Comparison of ENCODE assay signal across 14 cellular contexts in the genomic region with DNA sequence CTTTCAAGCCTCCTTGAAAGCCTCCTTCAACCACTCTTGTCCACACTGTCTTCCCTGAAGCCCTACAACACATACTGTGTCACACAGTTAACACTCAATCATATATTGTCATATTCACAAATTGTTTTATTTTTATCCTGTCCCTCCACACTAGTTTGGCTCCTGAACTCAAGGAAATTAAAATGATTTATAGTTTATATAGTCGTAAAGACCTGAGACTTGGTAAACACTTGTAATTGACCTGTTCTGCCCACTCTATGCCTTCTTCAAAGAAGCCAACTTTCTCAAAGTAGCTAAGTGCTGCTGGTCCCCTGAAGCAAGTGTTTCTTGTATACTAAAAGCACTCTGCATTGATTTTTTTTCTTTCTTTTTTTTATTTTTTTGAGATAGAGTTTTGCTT. TPM values are rescaled to one million over a fixed set of nuclear protein-coding genes. Genes with fewer than 3 reads are reported as not detected.
DNase-seq lines count a peak whose midpoint lies in the region; ATAC-seq and TF ChIP-seq lines count a peak whose summit lies in the region.
"Had no signal": no experiment of that assay in that cellular context is flagged by ENCODE, and none has a peak within 500 bp of the region (broad histone marks: within the 10 kb centered on the region; RNA-seq: fewer than 3 reads in every experiment).

No MANE protein-coding gene starts in this region.

- peaks cover 11% of the 10 kb centered on the region for H3F3A ChIP-seq in smooth muscle cell (ENCODE audit: low read depth)

- H3K4me3 ChIP-seq in A673 (ENCODE audit: low read depth, low read length, poor library complexity, severe bottlenecking) (no peak overlapping the region), smooth muscle cell (no peak overlapping the region)
- H3K4me3 ChIP-seq: GM23338 had no signal

- H3K9me3 ChIP-seq in A673 (ENCODE audit: low read depth, low read length, poor library complexity, severe bottlenecking): no peaks in the 10 kb centered on the region
- H3K9me3 ChIP-seq in smooth muscle cell (replicated peaks; ENCODE audit: low read depth): no peaks in the 10 kb centered on the region

- DNase-seq in A673 (ENCODE audit: low spot score) (no peak), DMS79 treated with DMSO at 0.1 percent for 48 hours (lab: John Stamatoyannopoulos, UW) (peak; percentile 40), T-helper 2 cell (no peak), smooth muscle cell (lab: John Stamatoyannopoulos, UW; ENCODE audit: unreplicated experiment) (no peak), NCI-H748 (lab: John Stamatoyannopoulos, UW; ENCODE audit: unreplicated experiment) (no peak), amygdala (lab: John Stamatoyannopoulos, UW) (no peak)
- no peak for DNase-seq in natural killer cell treated with Interleukin-12 subunit alpha and Interleukin-12 subunit beta and Interleukin-15 and Interleukin-18, amount 100 ng/mL, for 72 hours (ENCODE audit: low spot score)
- DNase-seq: NCI-H1048, NCI-H226 had no signal

- H4K20me1 ChIP-seq in smooth muscle cell (ENCODE audit: low read depth): peaks cover 98% of the 10 kb centered on the region

- H3K9me3 Mint-ChIP-seq in natural killer cell treated with Interleukin-12 subunit alpha and Interleukin-12 subunit beta and Interleukin-15 and Interleukin-18, amount 100 ng/mL, for 72 hours: no peaks in the 10 kb centered on the region
- H3K9me3 Mint-ChIP-seq: activated naive CD4-positive, alpha-beta T cell treated with anti-CD3 and anti-CD28 coated beads, Interleukin-2, amount 50 U/mL, for 24 hours; GM23338; nephron; stimulated activated naive CD8-positive, alpha-beta T cell treated with anti-CD3 and anti-CD28 coated beads, Interleukin-15, Interleukin-2, amounts not matched to agents 100 ng/mL and 50 ng/mL, for 24 hours had no signal

- H3K4me1 Mint-ChIP-seq in natural killer cell treated with Interleukin-12 subunit alpha and Interleukin-12 subunit beta and Interleukin-15 and Interleukin-18, amount 100 ng/mL, for 72 hours (ENCODE audit: low read depth in 2 of 2): peaks cover 60 to 75% of the 10 kb centered on the region in 2 donors

- H3K4me1 ChIP-seq in A673 (ENCODE audit: insufficient read depth, low read length, poor library complexity, severe bottlenecking) (peaks cover 14% of the 10 kb centered on the region), smooth muscle cell (ENCODE audit: low read depth) (no peaks in the 10 kb centered on the region)

- ATAC-seq in natural killer cell treated with Interleukin-12 subunit alpha and Interleukin-12 subunit beta and Interleukin-15 and Interleukin-18, amount 100 ng/mL, for 72 hours: no peak

- POLR2A ChIA-PET in A673 (lab: Charles Lee; ENCODE audit: low non-redundant PET): no interaction called here

- CTCF ChIA-PET in A673 (lab: Charles Lee): no interaction called here

- H3K27me3 Mint-ChIP-seq in natural killer cell treated with Interleukin-12 subunit alpha and Interleukin-12 subunit beta and Interleukin-15 and Interleukin-18, amount 100 ng/mL, for 72 hours: no peaks in the 10 kb centered on the region
- H3K27me3 Mint-ChIP-seq: activated naive CD4-positive, alpha-beta T cell treated with anti-CD3 and anti-CD28 coated beads, Interleukin-2, amount 50 U/mL, for 24 hours; stimulated activated naive CD8-positive, alpha-beta T cell treated with anti-CD3 and anti-CD28 coated beads, Interleukin-15, Interleukin-2, amounts not matched to agents 100 ng/mL and 50 ng/mL, for 24 hours had no signal

- H3K79me2 ChIP-seq in smooth muscle cell (ENCODE audit: low read depth): peaks cover 84% of the 10 kb centered on the region

- H3K4me2 ChIP-seq in smooth muscle cell: no peak overlapping the region
- H3K4me2 ChIP-seq: GM23338 had no signal

- peaks cover 10% of the 10 kb centered on the region for H3K36me3 Mint-ChIP-seq in natural killer cell treated with Interleukin-12 subunit alpha and Interleukin-12 subunit beta and Interleukin-15 and Interleukin-18, amount 100 ng/mL, for 72 hours

- no peak overlapping the region for H2AFZ ChIP-seq in smooth muscle cell (ENCODE audit: low read depth)
- H2AFZ ChIP-seq: GM23338 had no signal

- WGBS in smooth muscle cell (ENCODE audit: low lambda C conversion rate): 91% methylated on average over 1 of the region's 1 CpG

- H3K36me3 ChIP-seq in A673 (ENCODE audit: insufficient read depth, low read length, poor library complexity, severe bottlenecking) (peaks cover 15% of the 10 kb centered on the region), smooth muscle cell (ENCODE audit: low read depth) (no peaks in the 10 kb centered on the region)

- H3K27ac Mint-ChIP-seq in natural killer cell treated with Interleukin-12 subunit alpha and Interleukin-12 subunit beta and Interleukin-15 and Interleukin-18, amount 100 ng/mL, for 72 hours: peak overlapping the region; percentile 5 to 52
- H3K27ac Mint-ChIP-seq: stimulated activated naive CD8-positive, alpha-beta T cell treated with anti-CD3 and anti-CD28 coated beads, Interleukin-15, Interleukin-2, amounts not matched to agents 100 ng/mL and 50 ng/mL, for 24 hours had no signal

- no peaks in the 10 kb centered on the region for H3K27me3 ChIP-seq in A673 (replicated peaks; ENCODE audit: insufficient read depth, low read depth, low read length, poor library complexity)
- H3K27me3 ChIP-seq in smooth muscle cell (ENCODE audit: low read depth): no peaks in the 10 kb centered on the region

- intact Hi-C loops in A673 (cut with micrococcal nuclease; ENCODE audit: unreplicated experiment): no loop called here

- BruUV-seq in A673 (replicated peaks; lab: Mats Ljungman, UMichigan): no TSS peak

- no peak for TF ChIP-seq CTCF in A673 (conservative IDR thresholded peaks at IDR 0.05; ENCODE audit: low read depth, low read length)
- TF ChIP-seq CTCF in smooth muscle cell (IDR thresholded peaks at IDR 0.05; ENCODE audit: borderline replicate concordance, insufficient read depth, poor library complexity, severe bottlenecking): no peak

- no peak overlapping the region for H3K9ac ChIP-seq in smooth muscle cell (ENCODE audit: low read depth)

- no peak overlapping the region for H3K4me3 Mint-ChIP-seq in natural killer cell treated with Interleukin-12 subunit alpha and Interleukin-12 subunit beta and Interleukin-15 and Interleukin-18, amount 100 ng/mL, for 72 hours
- H3K4me3 Mint-ChIP-seq: activated naive CD4-positive, alpha-beta T cell treated with anti-CD3 and anti-CD28 coated beads, Interleukin-2, amount 50 U/mL, for 24 hours; GM23338; nephron; stimulated activated naive CD8-positive, alpha-beta T cell treated with anti-CD3 and anti-CD28 coated beads, Interleukin-15, Interleukin-2, amounts not matched to agents 100 ng/mL and 50 ng/mL, for 24 hours had no signal

- H3K27ac ChIP-seq in A673 (ENCODE audit: low read depth, low read length, poor library complexity, severe bottlenecking) (peak overlapping the region; percentile 44), cingulate gyrus (ENCODE audit: low read depth, low read length) (peak overlapping the region; percentile 61), smooth muscle cell (ENCODE audit: low read depth) (no peak overlapping the region)

RNA-seq across cellular contexts. Expression of a gene that starts 15.6 kb away (rescaled TPM):
- total RNA-seq in A673 (2021) (75.8 and 76.1 TPM in 2 replicates), smooth muscle cell (17.8 and 34.4 TPM in 2 replicates)
- 10 to 100 TPM; 66.6 to 80.0 TPM for total RNA-seq in natural killer cell treated with Interleukin-12 subunit alpha and Interleukin-12 subunit beta and Interleukin-15 and Interleukin-18, amount 100 ng/mL, for 72 hours
- 10.5 and 12.4 TPM in 2 replicates for polyA plus RNA-seq in smooth muscle cell

RNA-seq across cellular contexts. Expression of a gene that starts 33.9 kb away (rescaled TPM):
- 275 and 278 TPM in 2 replicates for total RNA-seq in A673 (2021)
- 100 to 1,000 TPM; 200 to 265 TPM for total RNA-seq in natural killer cell treated with Interleukin-12 subunit alpha and Interleukin-12 subunit beta and Interleukin-15 and Interleukin-18, amount 100 ng/mL, for 72 hours
- total RNA-seq in smooth muscle cell: 566 and 645 TPM in 2 replicates
- polyA plus RNA-seq in smooth muscle cell: 403 and 473 TPM in 2 replicates
